Comparison of ENCODE assay signal across 32 cellular contexts in genomic region chr11:59770324-59770723, GRCh38. TPM values are rescaled to one million over a fixed set of nuclear protein-coding genes. Genes with fewer than 3 reads are reported as not detected.
DNase-seq lines count a peak whose midpoint lies in the region; FAIRE-seq and TF ChIP-seq lines count a peak whose summit lies in the region.
"Had no signal": no experiment of that assay in that cellular context is flagged by ENCODE, and none has a peak within 500 bp of the region (broad histone marks: within the 10 kb centered on the region; RNA-seq: fewer than 3 reads in every experiment).

No MANE protein-coding gene starts in this region.

- H2BK12ac ChIP-seq in trophoblast cell (ENCODE audit: low read length): no peak overlapping the region

- H3K4me1 ChIP-seq in BLaER1 treated with 17β-estradiol and CSF1 and Interleukin-3, amounts not matched to agents 10 nM and 100 nM: peaks cover 61 to 96% (median 83%) of the 10 kb centered on the region in 10 experiments
- no peaks in the 10 kb centered on the region for H3K4me1 ChIP-seq in astrocyte (ENCODE audit: insufficient read depth, low read length)
- peaks cover 6 to 10% of the 10 kb centered on the region in 2 experiments for H3K4me1 ChIP-seq in trophoblast cell (ENCODE audit: control insufficient read depth in 1 of 2, insufficient read depth in 2 of 2, low read length in 2 of 2)

- no peak overlapping the region for H2BK120ac ChIP-seq in trophoblast cell (ENCODE audit: insufficient read depth, low read length, poor library complexity)

- peak overlapping the region in 10 of 11 experiments; percentile 47 to 98 (median 73); a peak in 18 of 22 replicates for H3K27ac ChIP-seq in BLaER1 treated with 17β-estradiol and CSF1 and Interleukin-3, amounts not matched to agents 10 nM and 100 nM
- H3K27ac ChIP-seq in astrocyte (ENCODE audit: low read depth, low read length) (no peak overlapping the region), trophoblast cell (ENCODE audit: low read depth, low read length) (no peak overlapping the region)
- H3K27ac ChIP-seq: GM23248 had no signal

- H3K9me3 ChIP-seq in BLaER1 treated with 17β-estradiol and CSF1 and Interleukin-3, amounts not matched to agents 10 nM and 100 nM (replicated peaks in 1 of 11): no peaks in the 10 kb centered on the region
- H3K9me3 ChIP-seq in astrocyte (ENCODE audit: insufficient read depth, low read depth, low read length) (no peaks in the 10 kb centered on the region), trophoblast cell (ENCODE audit: insufficient read depth, low read depth, low read length) (no peaks in the 10 kb centered on the region)

- no peaks in the 10 kb centered on the region for H3K27me3 Mint-ChIP-seq in activated CD4-positive, alpha-beta T cell treated with anti-CD3 and anti-CD28 coated beads, Interleukin-2, amount 10 ng/mL, durations not matched to agents 24 days and 14 days
- H3K27me3 Mint-ChIP-seq in astrocyte (ENCODE audit: low read depth, unreplicated experiment): no peaks in the 10 kb centered on the region
- H3K27me3 Mint-ChIP-seq: CD4-positive, alpha-beta T cell; progenitor cell of endocrine pancreas; type B pancreatic cell had no signal

- intact Hi-C loops in activated CD4-positive, alpha-beta T cell treated with anti-CD3 and anti-CD28 coated beads, Interleukin-2, amount 10 ng/mL, durations not matched to agents 24 days and 14 days (cut with micrococcal nuclease): no loop called here

- DNase-seq in activated CD4-positive, alpha-beta T cell treated with anti-CD3 and anti-CD28 coated beads, Interleukin-2, amount 10 ng/mL, durations not matched to agents 24 days and 14 days: no peak
- DNase-seq in activated CD4-positive, alpha-beta T cell treated with anti-CD3 and anti-CD28 coated beads, Interleukin-2, amount 50 U/mL, for 48 hours: no peak
- DNase-seq in astrocyte (ENCODE audit: low read depth) (no peak), trophoblast cell (no peak), SW 1271 (lab: John Stamatoyannopoulos, UW) (no peak), RCC 7860 (ENCODE audit: low spot score) (no peak), D341Med (ENCODE audit: low spot score) (no peak)
- DNase-seq: activated CD4-positive, alpha-beta T cell treated with anti-CD3 and anti-CD28 coated beads for 48 hours; amygdala; CD4-positive, alpha-beta T cell; GM23248; islet precursor cell; MV-4-11; NCI-H1436; NCI-H2081; NCI-H226; NCI-H69; SIG-M5; stimulated activated CD4-positive, alpha-beta T cell treated with anti-CD3 and anti-CD28 coated beads, Interleukin-12 subunit alpha, Interleukin-12 subunit beta, amount 100 ng/mL, for 4 hours; stimulated activated CD4-positive, alpha-beta T cell treated with anti-CD3 and anti-CD28 coated beads, Interleukin-2, amount 100 ng/mL, for 48 hours; substantia nigra had no signal

- FAIRE-seq in astrocyte (lab: Jason Lieb, UNC): no peak
- no peak for FAIRE-seq in RCC 7860 (lab: Jason Lieb, UNC)
- FAIRE-seq: bronchial epithelial cell, GM18507 had no signal

- H3K4me1 Mint-ChIP-seq in activated CD4-positive, alpha-beta T cell treated with anti-CD3 and anti-CD28 coated beads, Interleukin-2, amount 10 ng/mL, durations not matched to agents 24 days and 14 days: peaks cover 29% of the 10 kb centered on the region
- peaks cover 23% of the 10 kb centered on the region for H3K4me1 Mint-ChIP-seq in astrocyte (ENCODE audit: low read depth, unreplicated experiment)

- H4K91ac ChIP-seq in trophoblast cell (ENCODE audit: low read depth, low read length): no peak overlapping the region

- peaks cover 2% of the 10 kb centered on the region for H3K79me1 ChIP-seq in trophoblast cell (ENCODE audit: low read length)

- H3K18ac ChIP-seq in trophoblast cell (ENCODE audit: low read length): no peak overlapping the region

- no peak overlapping the region for H3K4me3 ChIP-seq in BLaER1 treated with 17β-estradiol and CSF1 and Interleukin-3, amounts not matched to agents 10 nM and 100 nM
- H3K4me3 ChIP-seq in astrocyte (ENCODE audit: insufficient read depth, low read depth, low read length) (no peak overlapping the region), trophoblast cell (ENCODE audit: low read depth, low read length) (no peak overlapping the region)
- H3K4me3 ChIP-seq: GM23248 had no signal

- H3K9ac ChIP-seq in BLaER1 treated with 17β-estradiol and CSF1 and Interleukin-3, amounts not matched to agents 10 nM and 100 nM: peak overlapping the region in 5 of 11 experiments; percentile 16 to 65 (median 51); a peak in 9 of 22 replicates
- H3K9ac ChIP-seq in astrocyte (ENCODE audit: low read length): no peak overlapping the region
- H3K9ac ChIP-seq in trophoblast cell (ENCODE audit: low read length): no peak overlapping the region
- H3K9ac ChIP-seq: GM23248 had no signal

- H3K14ac ChIP-seq in trophoblast cell (ENCODE audit: low read length): no peak overlapping the region

- H4K12ac ChIP-seq in trophoblast cell (ENCODE audit: low read depth, low read length): no peak overlapping the region

- H3K36me3 ChIP-seq in BLaER1 treated with 17β-estradiol and CSF1 and Interleukin-3, amounts not matched to agents 10 nM and 100 nM: peaks cover 17 to 25% (median 21%) of the 10 kb centered on the region in 11 experiments; a peak in 21 of 22 replicates
- H3K36me3 ChIP-seq in astrocyte (ENCODE audit: insufficient read depth, low read length): peaks cover 2% of the 10 kb centered on the region
- H3K36me3 ChIP-seq in trophoblast cell (ENCODE audit: control insufficient read depth in 1 of 2, insufficient read depth in 2 of 2, low read length in 2 of 2): peaks cover 2 to 21% of the 10 kb centered on the region in 2 experiments

- no peak overlapping the region for H3K23ac ChIP-seq in trophoblast cell (ENCODE audit: low read length)

- peaks cover 0 to 29% (median 1%) of the 10 kb centered on the region in 11 experiments; a peak in 8 of 22 replicates for H4K20me1 ChIP-seq in BLaER1 treated with 17β-estradiol and CSF1 and Interleukin-3, amounts not matched to agents 10 nM and 100 nM
- H4K20me1 ChIP-seq in astrocyte (ENCODE audit: insufficient read depth, low read length): peaks cover 73% of the 10 kb centered on the region

- no peaks in the 10 kb centered on the region for H3K9me3 Mint-ChIP-seq in activated CD4-positive, alpha-beta T cell treated with anti-CD3 and anti-CD28 coated beads, Interleukin-2, amount 10 ng/mL, durations not matched to agents 24 days and 14 days
- H3K9me3 Mint-ChIP-seq in astrocyte (ENCODE audit: unreplicated experiment): no peaks in the 10 kb centered on the region
- H3K9me3 Mint-ChIP-seq: activated naive CD4-positive, alpha-beta T cell treated with anti-CD3 and anti-CD28 coated beads, Interleukin-2, amount 50 U/mL, for 72 hours; activated T-helper 2 cell treated with anti-CD3 and anti-CD28 coated beads, Interferon-gamma antibody, Interleukin-2, Interleukin-4, amounts not matched to agents 10 μg/mL and 5 μg/mL and 100 μg/mL, durations not matched to agents 14 hours and 24 hours and 36 hours; CD4-positive, alpha-beta T cell; type B pancreatic cell had no signal

- no peak overlapping the region for H4K8ac ChIP-seq in trophoblast cell (ENCODE audit: low read depth, low read length)

- H3K4me3 Mint-ChIP-seq in activated CD4-positive, alpha-beta T cell treated with anti-CD3 and anti-CD28 coated beads, Interleukin-2, amount 10 ng/mL, durations not matched to agents 24 days and 14 days: no peak overlapping the region
- H3K4me3 Mint-ChIP-seq in astrocyte (ENCODE audit: unreplicated experiment): no peak overlapping the region
- H3K4me3 Mint-ChIP-seq: CD4-positive, alpha-beta T cell; type B pancreatic cell had no signal

- TF ChIP-seq CTCF in astrocyte (IDR thresholded peaks at IDR 0.05; ENCODE audit: insufficient read depth, low read depth, low read length): no peak

- H3K27me3 ChIP-seq in BLaER1 treated with 17β-estradiol and CSF1 and Interleukin-3, amounts not matched to agents 10 nM and 100 nM: no peaks in the 10 kb centered on the region
- H3K27me3 ChIP-seq in astrocyte (ENCODE audit: insufficient read depth, low read length) (no peaks in the 10 kb centered on the region), trophoblast cell (ENCODE audit: insufficient read depth, low read length) (no peaks in the 10 kb centered on the region)

- peaks cover 8% of the 10 kb centered on the region for H3K36me3 Mint-ChIP-seq in activated CD4-positive, alpha-beta T cell treated with anti-CD3 and anti-CD28 coated beads, Interleukin-2, amount 10 ng/mL, durations not matched to agents 24 days and 14 days (ENCODE audit: low read depth)
- peaks cover 5% of the 10 kb centered on the region for H3K36me3 Mint-ChIP-seq in astrocyte (ENCODE audit: low read depth, unreplicated experiment)
- H3K36me3 Mint-ChIP-seq: activated naive CD4-positive, alpha-beta T cell treated with anti-CD3 and anti-CD28 coated beads, Interleukin-2, amount 50 U/mL, for 72 hours; type B pancreatic cell had no signal

- H2BK5ac ChIP-seq in trophoblast cell (ENCODE audit: low read depth, low read length, poor library complexity): no peak overlapping the region

- H2AK5ac ChIP-seq in trophoblast cell (ENCODE audit: low read length): no peak overlapping the region

- peaks cover 32% of the 10 kb centered on the region for H3K79me2 ChIP-seq in astrocyte (ENCODE audit: insufficient read depth, low read length)
- H3K79me2 ChIP-seq in trophoblast cell (ENCODE audit: control insufficient read depth, insufficient read depth, low read length, poor library complexity): peaks cover 8% of the 10 kb centered on the region

- WGBS in trophoblast cell (ENCODE audit: extremely low coverage, insufficient coverage, insufficient read length): 100% methylated on average over 1 of the region's 2 CpGs

- peak overlapping the region; percentile 57 for H3K27ac Mint-ChIP-seq in activated CD4-positive, alpha-beta T cell treated with anti-CD3 and anti-CD28 coated beads, Interleukin-2, amount 10 ng/mL, durations not matched to agents 24 days and 14 days
- H3K27ac Mint-ChIP-seq in astrocyte (ENCODE audit: unreplicated experiment): peak overlapping the region; percentile 55
- H3K27ac Mint-ChIP-seq: activated naive CD4-positive, alpha-beta T cell treated with anti-CD3 and anti-CD28 coated beads, Interleukin-2, amount 50 U/mL, for 72 hours; activated T-helper 2 cell treated with anti-CD3 and anti-CD28 coated beads, Interferon-gamma antibody, Interleukin-2, Interleukin-4, amounts not matched to agents 10 μg/mL and 5 μg/mL and 100 μg/mL, durations not matched to agents 14 hours and 24 hours and 36 hours; CD4-positive, alpha-beta T cell; progenitor cell of endocrine pancreas; type B pancreatic cell had no signal

- peak overlapping the region; percentile 25 for H3K4ac ChIP-seq in trophoblast cell (ENCODE audit: low read depth, low read length)

- H2AFZ ChIP-seq in astrocyte (ENCODE audit: low read depth, low read length): no peak overlapping the region
- no peak overlapping the region for H2AFZ ChIP-seq in trophoblast cell (ENCODE audit: insufficient read depth, low read length, poor library complexity)
- H2AFZ ChIP-seq: GM23248 had no signal

- peak overlapping the region; percentile 44 to 95 (median 80); a peak in 21 of 22 replicates for H3K4me2 ChIP-seq in BLaER1 treated with 17β-estradiol and CSF1 and Interleukin-3, amounts not matched to agents 10 nM and 100 nM
- H3K4me2 ChIP-seq in astrocyte (ENCODE audit: low read length) (no peak overlapping the region), trophoblast cell (ENCODE audit: low read length) (no peak overlapping the region)

RNA-seq across cellular contexts. Expression of gene STX3, which starts 15.1 kb away (rescaled TPM):
- 19.2 and 20.1 TPM in 2 replicates for total RNA-seq in activated CD4-positive, alpha-beta T cell treated with anti-CD3 and anti-CD28 coated beads, Interleukin-2, amount 10 ng/mL, durations not matched to agents 24 days and 14 days
- 43.1 and 61.2 TPM in 2 replicates for total RNA-seq in astrocyte
- polyA plus RNA-seq in trophoblast cell (2013): 90.1 and 92.6 TPM in 2 replicates

RNA-seq across cellular contexts. Expression of gene MRPL16, which starts 40.3 kb away (rescaled TPM):
- 96.8 and 97.4 TPM in 2 replicates for total RNA-seq in activated CD4-positive, alpha-beta T cell treated with anti-CD3 and anti-CD28 coated beads, Interleukin-2, amount 10 ng/mL, durations not matched to agents 24 days and 14 days
- 29.7 and 30.9 TPM in 2 replicates for total RNA-seq in astrocyte
- 23.6 and 25.0 TPM in 2 replicates for polyA plus RNA-seq in trophoblast cell (2013)

RNA-seq across cellular contexts. Expression of gene OR10V1, which starts 56.7 kb away (rescaled TPM):
- total RNA-seq in activated CD4-positive, alpha-beta T cell treated with anti-CD3 and anti-CD28 coated beads, Interleukin-2, amount 10 ng/mL, durations not matched to agents 24 days and 14 days: not detected in 2 replicates
- total RNA-seq in astrocyte: not detected in 2 replicates
- not detected in 2 replicates for polyA plus RNA-seq in trophoblast cell (2013)
- total RNA-seq: A172; activated naive CD4-positive, alpha-beta T cell treated with anti-CD3 and anti-CD28 coated beads, Interleukin-2, amount 50 U/mL, for 72 hours; activated T-helper 2 cell treated with anti-CD3 and anti-CD28 coated beads, Interferon-gamma antibody, Interleukin-2, Interleukin-4, amounts not matched to agents 10 μg/mL and 5 μg/mL and 100 μg/mL, durations not matched to agents 14 hours and 24 hours and 36 hours; bronchial epithelial cell; CD4-positive, alpha-beta T cell; Daoy; GM23248; liver; progenitor cell of endocrine pancreas; sciatic nerve had no signal
- polyA plus RNA-seq: GM23248, liver had no signal

Comparison
In these comparisons a context has a peak if more than half of its experiments do, and no peak if none do; other contexts are left out.
1. H3K27ac ChIP-seq: peak in BLaER1 treated with 17β-estradiol and CSF1 and Interleukin-3, amounts not matched to agents 10 nM and 100 nM (10 of 11); none in astrocyte (single experiment) and trophoblast cell (single experiment).
2. H3K4me2 ChIP-seq: peak in BLaER1 treated with 17β-estradiol and CSF1 and Interleukin-3, amounts not matched to agents 10 nM and 100 nM (11 of 11); none in astrocyte (single experiment) and trophoblast cell (single experiment).